ENCODE assay signal across 8 cellular contexts in the genomic region with DNA sequence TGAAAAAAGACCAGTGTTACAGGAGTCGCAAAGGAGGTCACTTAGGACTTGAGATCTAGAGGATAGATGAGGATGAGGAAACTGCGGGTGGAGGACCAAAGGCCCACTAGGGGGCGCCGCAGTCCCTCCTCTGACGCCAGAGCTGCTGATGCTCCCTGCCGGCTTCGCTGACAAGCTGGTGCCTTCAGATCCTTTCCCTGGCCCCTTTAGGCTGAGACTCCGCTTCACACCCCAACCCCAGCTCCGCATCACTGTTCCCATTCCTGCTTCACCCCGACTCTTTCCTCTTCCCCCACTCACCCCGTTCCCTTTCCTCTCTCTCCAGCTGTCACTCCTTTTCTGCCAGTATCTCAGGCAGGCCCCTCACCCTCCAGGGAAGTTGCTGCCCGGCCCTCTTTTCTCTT. TPM values are rescaled to one million over a fixed set of nuclear protein-coding genes. Genes with fewer than 3 reads are reported as not detected.
DNase-seq lines count a peak whose midpoint lies in the region; ATAC-seq and TF ChIP-seq lines count a peak whose summit lies in the region.

No MANE protein-coding gene starts in this region.

- H3K9me3 Mint-ChIP-seq in activated T-helper 2 cell treated with anti-CD3 and anti-CD28 coated beads, Interferon-gamma antibody, Interleukin-2, Interleukin-4, amounts not matched to agents 10 μg/mL and 5 μg/mL and 100 μg/mL, durations not matched to agents 14 hours and 24 hours and 36 hours, result no peaks in the 10 kb centered on the region

- H2BK120ac ChIP-seq in neuronal stem cell (ENCODE audit: low read depth, low read length), result no peak overlapping the region

- no peak overlapping the region for H2AFZ ChIP-seq in neuronal stem cell (ENCODE audit: low read length)

- no peak overlapping the region for H3K27ac ChIP-seq in RWPE2 (ENCODE audit: poor library complexity, severe bottlenecking)
- H3K27ac ChIP-seq in neuronal stem cell (replicated peaks; ENCODE audit: low read length), result no peak overlapping the region
- H3K27ac ChIP-seq in stomach smooth muscle (ENCODE audit: low read length), result peak overlapping the region; percentile 53

- H3K4me3 ChIP-seq in MG63 (no peak overlapping the region), RWPE2 (ENCODE audit: severe bottlenecking) (no peak overlapping the region), fibroblast of pulmonary artery (replicated peaks; ENCODE audit: low read depth, low read length) (no peak overlapping the region), neuronal stem cell (ENCODE audit: low read length in 2 of 2) (no peak overlapping the region), stomach smooth muscle (ENCODE audit: low read length in 2 of 2) (no peak overlapping the region)

- intact Hi-C loops in activated T-helper 2 cell treated with anti-CD3 and anti-CD28 coated beads, Interferon-gamma antibody, Interleukin-2, Interleukin-4, amounts not matched to agents 10 μg/mL and 5 μg/mL and 100 μg/mL, durations not matched to agents 14 hours and 24 hours and 36 hours (cut with micrococcal nuclease), result loop anchor here (1.0 to 2.0 kb wide), 2 partner anchors 149 to 167 kb away; no protein-coding TSS in a partner anchor

- H3K27me3 ChIP-seq in MG63 (peaks cover 24% of the 10 kb centered on the region), RWPE2 (ENCODE audit: insufficient read depth, poor library complexity, severe bottlenecking) (peaks cover 29% of the 10 kb centered on the region), neuronal stem cell (ENCODE audit: control insufficient read depth in 3 of 3, insufficient read depth in 3 of 3, low read depth in 1 of 3, low read length in 3 of 3) (peaks cover 0 to 34% (median 25%) of the 10 kb centered on the region in 3 experiments), stomach smooth muscle (ENCODE audit: control insufficient read depth in 1 of 2, insufficient read depth in 2 of 2, low read length in 2 of 2) (peaks cover 27 to 28% of the 10 kb centered on the region in 2 donors)

- no peak overlapping the region for H3K4me3 Mint-ChIP-seq in activated T-helper 2 cell treated with anti-CD3 and anti-CD28 coated beads, Interferon-gamma antibody, Interleukin-2, Interleukin-4, amounts not matched to agents 10 μg/mL and 5 μg/mL and 100 μg/mL, durations not matched to agents 14 hours and 24 hours and 36 hours (ENCODE audit: low read depth)

- H3K4me1 ChIP-seq in RWPE2 (ENCODE audit: insufficient read depth, poor library complexity, severe bottlenecking) (no peaks in the 10 kb centered on the region), neuronal stem cell (ENCODE audit: control insufficient read depth in 2 of 2, insufficient read depth in 1 of 2, low read depth in 1 of 2, low read length in 2 of 2) (peaks cover 3% of the 10 kb centered on the region in 2 donors), stomach smooth muscle (ENCODE audit: control insufficient read depth, insufficient read depth, low read length) (peaks cover 18% of the 10 kb centered on the region)

- WGBS in neuronal stem cell (ENCODE audit: extremely low coverage in 2 of 2, insufficient read length in 2 of 2, insufficient replicate concordance in 1 of 2), 2 donors, result no CpG with 5 or more reads among the region's 12 CpGs

- H4K91ac ChIP-seq in neuronal stem cell (ENCODE audit: low read depth, low read length, poor library complexity), result no peak overlapping the region

- no peak overlapping the region for H3K18ac ChIP-seq in neuronal stem cell (ENCODE audit: low read length)

- H3K27me3 Mint-ChIP-seq in activated T-helper 2 cell treated with anti-CD3 and anti-CD28 coated beads, Interferon-gamma antibody, Interleukin-2, Interleukin-4, amounts not matched to agents 10 μg/mL and 5 μg/mL and 100 μg/mL, durations not matched to agents 14 hours and 24 hours and 36 hours (ENCODE audit: low read depth), result peaks cover 23% of the 10 kb centered on the region

- H3K4me2 ChIP-seq in neuronal stem cell (ENCODE audit: insufficient read depth, low read length, poor library complexity, severe bottlenecking), result no peak overlapping the region

- DNase-seq in ELF-1 (ENCODE audit: low read depth, low spot score), result peak; percentile 96
- DNase-seq in MG63, result peak; percentile 68
- DNase-seq in RWPE2 (ENCODE audit: low spot score), result no peak
- peak; percentile 66 for DNase-seq in activated T-helper 2 cell treated with anti-CD3 and anti-CD28 coated beads, Interferon-gamma antibody, Interleukin-2, Interleukin-4, amounts not matched to agents 10 μg/mL and 5 μg/mL and 100 μg/mL, durations not matched to agents 14 hours and 24 hours and 36 hours (ENCODE audit: low spot score)
- DNase-seq in fibroblast of pulmonary artery (ENCODE audit: low read depth), result peak; percentile 75
- peak; percentile 78 for DNase-seq in neuronal stem cell (ENCODE audit: low spot score)

- H3K9ac ChIP-seq in neuronal stem cell (ENCODE audit: low read depth, low read length, poor library complexity), result no peak overlapping the region
- H3K9ac ChIP-seq in stomach smooth muscle (ENCODE audit: low read length in 2 of 2), result no peak overlapping the region

- H3K14ac ChIP-seq in neuronal stem cell (ENCODE audit: low read length), result no peak overlapping the region

- H2BK15ac ChIP-seq in neuronal stem cell (ENCODE audit: low read length), result no peak overlapping the region

- no peak overlapping the region for H3K27ac Mint-ChIP-seq in activated T-helper 2 cell treated with anti-CD3 and anti-CD28 coated beads, Interferon-gamma antibody, Interleukin-2, Interleukin-4, amounts not matched to agents 10 μg/mL and 5 μg/mL and 100 μg/mL, durations not matched to agents 14 hours and 24 hours and 36 hours

- H3K4me1 Mint-ChIP-seq in activated T-helper 2 cell treated with anti-CD3 and anti-CD28 coated beads, Interferon-gamma antibody, Interleukin-2, Interleukin-4, amounts not matched to agents 10 μg/mL and 5 μg/mL and 100 μg/mL, durations not matched to agents 14 hours and 24 hours and 36 hours (ENCODE audit: low read depth), result peaks cover 6% of the 10 kb centered on the region

- peak; percentile 69 for TF ChIP-seq CTCF in RWPE2 (IDR thresholded peaks at IDR 0.05; ENCODE audit: poor library complexity, severe bottlenecking)
- TF ChIP-seq CTCF in fibroblast of pulmonary artery (IDR thresholded peaks at IDR 0.05; ENCODE audit: low read length, missing control alignments), result peak; percentile 88

- H2AK5ac ChIP-seq in neuronal stem cell (ENCODE audit: low read depth, low read length), result no peak overlapping the region

- no peak overlapping the region for H3K4ac ChIP-seq in neuronal stem cell (ENCODE audit: low read length)

- H3K79me1 ChIP-seq in neuronal stem cell (ENCODE audit: low read depth, low read length), result no peaks in the 10 kb centered on the region

- H3K36me3 ChIP-seq in MG63 (no peaks in the 10 kb centered on the region), RWPE2 (ENCODE audit: low read depth) (no peaks in the 10 kb centered on the region), neuronal stem cell (replicated peaks in 1 of 2; ENCODE audit: control insufficient read depth in 2 of 2, insufficient read depth in 2 of 2, low read length in 2 of 2) (no peaks in the 10 kb centered on the region), stomach smooth muscle (ENCODE audit: control insufficient read depth in 2 of 2, insufficient read depth in 2 of 2, low read length in 2 of 2) (peaks cover 6 to 10% of the 10 kb centered on the region in 2 donors)

- H3K36me3 Mint-ChIP-seq in activated T-helper 2 cell treated with anti-CD3 and anti-CD28 coated beads, Interferon-gamma antibody, Interleukin-2, Interleukin-4, amounts not matched to agents 10 μg/mL and 5 μg/mL and 100 μg/mL, durations not matched to agents 14 hours and 24 hours and 36 hours (ENCODE audit: low read depth), result peaks cover 8% of the 10 kb centered on the region

- H3K23ac ChIP-seq in neuronal stem cell (ENCODE audit: low read depth, low read length, poor library complexity), result no peak overlapping the region

- H2BK12ac ChIP-seq in neuronal stem cell (ENCODE audit: low read length), result no peak overlapping the region

- no peak overlapping the region for H4K8ac ChIP-seq in neuronal stem cell (ENCODE audit: low read depth, low read length)

- ATAC-seq in RWPE2 (ENCODE audit: low read depth) (peak; percentile 22; the same call in 1 of the 3 replicates), GM21737 (IDR thresholded peaks at IDR 0.05; ENCODE audit: unreplicated experiment) (no peak)

- H3K9me3 ChIP-seq in MG63 (no peaks in the 10 kb centered on the region), RWPE2 (ENCODE audit: severe bottlenecking) (no peaks in the 10 kb centered on the region), neuronal stem cell (replicated peaks in 1 of 2; ENCODE audit: control insufficient read depth in 2 of 2, insufficient read depth in 1 of 2, low read depth in 1 of 2, low read length in 2 of 2) (no peaks in the 10 kb centered on the region), stomach smooth muscle (ENCODE audit: control insufficient read depth in 2 of 2, low read length in 2 of 2) (no peaks in the 10 kb centered on the region)

- no peak overlapping the region for H2BK5ac ChIP-seq in neuronal stem cell (ENCODE audit: low read length)

RNA-seq across cellular contexts. Expression of a gene that starts 4.3 kb away (rescaled TPM):
- total RNA-seq in MG63 (2014; rRNA removed; shearing (Covaris generic); ENCODE audit: low replicate concordance), result not detected in 2 replicates
- total RNA-seq in activated T-helper 2 cell treated with anti-CD3 and anti-CD28 coated beads, Interferon-gamma antibody, Interleukin-2, Interleukin-4, amounts not matched to agents 10 μg/mL and 5 μg/mL and 100 μg/mL, durations not matched to agents 14 hours and 24 hours and 36 hours, result not detected in 2 replicates
- 0.01 TPM for polyA plus RNA-seq in neuronal stem cell (2013, experiment 1 of 2)
- polyA plus RNA-seq in neuronal stem cell (2013, experiment 2 of 2), result 0.01 TPM

RNA-seq across cellular contexts. Expression of a gene that starts 12.7 kb away (rescaled TPM):
- 18.0 and 20.2 TPM in 2 replicates for total RNA-seq in MG63 (2014; rRNA removed; shearing (Covaris generic); ENCODE audit: low replicate concordance)
- 34.1 and 35.0 TPM in 2 replicates for total RNA-seq in activated T-helper 2 cell treated with anti-CD3 and anti-CD28 coated beads, Interferon-gamma antibody, Interleukin-2, Interleukin-4, amounts not matched to agents 10 μg/mL and 5 μg/mL and 100 μg/mL, durations not matched to agents 14 hours and 24 hours and 36 hours
- 12.3 TPM for polyA plus RNA-seq in neuronal stem cell (2013, experiment 1 of 2)
- polyA plus RNA-seq in neuronal stem cell (2013, experiment 2 of 2), result 12.6 TPM

RNA-seq across cellular contexts. Expression of a gene that starts 15.7 kb away (rescaled TPM):
- total RNA-seq in MG63 (2014; rRNA removed; shearing (Covaris generic); ENCODE audit: low replicate concordance), result not detected in 2 replicates
- total RNA-seq in activated T-helper 2 cell treated with anti-CD3 and anti-CD28 coated beads, Interferon-gamma antibody, Interleukin-2, Interleukin-4, amounts not matched to agents 10 μg/mL and 5 μg/mL and 100 μg/mL, durations not matched to agents 14 hours and 24 hours and 36 hours, result 0.11 TPM in 1 of 2 replicates, not detected in the other
- 0.08 TPM for polyA plus RNA-seq in neuronal stem cell (2013, experiment 1 of 2)
- 0.22 TPM for polyA plus RNA-seq in neuronal stem cell (2013, experiment 2 of 2)

RNA-seq across cellular contexts. Expression of a gene that starts 29.9 kb away (rescaled TPM):
- total RNA-seq in MG63 (2014; rRNA removed; shearing (Covaris generic); ENCODE audit: low replicate concordance), result not detected in 2 replicates
- not detected in 2 replicates for total RNA-seq in activated T-helper 2 cell treated with anti-CD3 and anti-CD28 coated beads, Interferon-gamma antibody, Interleukin-2, Interleukin-4, amounts not matched to agents 10 μg/mL and 5 μg/mL and 100 μg/mL, durations not matched to agents 14 hours and 24 hours and 36 hours
- polyA plus RNA-seq in neuronal stem cell (2013, experiment 1 of 2), result 56.5 TPM
- polyA plus RNA-seq in neuronal stem cell (2013, experiment 2 of 2), result 57.9 TPM

RNA-seq across cellular contexts. Expression of a gene that starts 53.9 kb away (rescaled TPM):
- 4.1 and 4.6 TPM in 2 replicates for total RNA-seq in MG63 (2014; rRNA removed; shearing (Covaris generic); ENCODE audit: low replicate concordance)
- total RNA-seq in activated T-helper 2 cell treated with anti-CD3 and anti-CD28 coated beads, Interferon-gamma antibody, Interleukin-2, Interleukin-4, amounts not matched to agents 10 μg/mL and 5 μg/mL and 100 μg/mL, durations not matched to agents 14 hours and 24 hours and 36 hours, result 6.7 and 7.1 TPM in 2 replicates
- polyA plus RNA-seq in neuronal stem cell (2013, experiment 1 of 2), result 4.9 TPM
- polyA plus RNA-seq in neuronal stem cell (2013, experiment 2 of 2), result 5.1 TPM
